10 cellular contexts compared by ENCODE assay signal in genomic region chr9:98790601-98791146, GRCh38. TPM values are rescaled to one million over a fixed set of nuclear protein-coding genes. Genes with fewer than 3 reads are reported as not detected.
DNase-seq lines count a peak whose midpoint lies in the region; FAIRE-seq and TF ChIP-seq lines count a peak whose summit lies in the region.
"Had no signal": no experiment of that assay in that cellular context is flagged by ENCODE, and none has a peak within 500 bp of the region (broad histone marks: within the 10 kb centered on the region; RNA-seq: fewer than 3 reads in every experiment).

No MANE protein-coding gene starts in this region.

- H3K36me3 Mint-ChIP-seq in osteocyte (ENCODE audit: unreplicated experiment) = peaks cover 3% of the 10 kb centered on the region
- H3K36me3 Mint-ChIP-seq: natural killer cell treated with Interleukin-12 subunit alpha and Interleukin-12 subunit beta and Interleukin-15 and Interleukin-18, amount 100 ng/mL, for 72 hours had no signal

- H3K4me1 Mint-ChIP-seq in osteocyte (ENCODE audit: unreplicated experiment) = peaks cover 30% of the 10 kb centered on the region

- H3K4me3 Mint-ChIP-seq in osteocyte (ENCODE audit: unreplicated experiment) = no peak overlapping the region
- H3K4me3 Mint-ChIP-seq: activated CD4-positive, alpha-beta T cell treated with anti-CD3 and anti-CD28 coated beads, Interleukin-2, amount 10 ng/mL, durations not matched to agents 7 days and 5 days; natural killer cell treated with Interleukin-12 subunit alpha and Interleukin-12 subunit beta and Interleukin-15 and Interleukin-18, amount 100 ng/mL, for 72 hours; stimulated activated memory B cell treated with anti-CD40 and anti-IgM and Interleukin-4, amounts not matched to agents 10 μg/mL and 1 μg/mL and 100 μg/mL, for 72 hours had no signal

- TF ChIP-seq POLR2A in H54 (IDR thresholded peaks at IDR 0.05; ENCODE audit: low read depth, low read length) = no peak

- peak; percentile 66 for DNase-seq in Daoy (ENCODE audit: low read depth)
- DNase-seq in NCI-H2171 (lab: John Stamatoyannopoulos, UW) = peak; percentile 73
- peak; percentile 40 for DNase-seq in cerebellum (ENCODE audit: low spot score)
- no peak for DNase-seq in osteocyte (ENCODE audit: extremely low spot score, unreplicated experiment)
- no peak for DNase-seq in COLO829 (ENCODE audit: low spot score)
- DNase-seq in H54 (ENCODE audit: insufficient read length, low spot score) = no peak
- no peak for DNase-seq in kidney glomerular epithelial cell (lab: John Stamatoyannopoulos, UW)

- H3K27me3 Mint-ChIP-seq in osteocyte (ENCODE audit: unreplicated experiment) = no peaks in the 10 kb centered on the region
- H3K27me3 Mint-ChIP-seq: activated CD4-positive, alpha-beta T cell treated with anti-CD3 and anti-CD28 coated beads, Interleukin-2, amount 10 ng/mL, durations not matched to agents 7 days and 5 days; natural killer cell treated with Interleukin-12 subunit alpha and Interleukin-12 subunit beta and Interleukin-15 and Interleukin-18, amount 100 ng/mL, for 72 hours; stimulated activated memory B cell treated with anti-CD40 and anti-IgM and Interleukin-4, amounts not matched to agents 10 μg/mL and 1 μg/mL and 100 μg/mL, for 72 hours had no signal

- no peak for TF ChIP-seq CTCF in osteocyte (IDR thresholded peaks at IDR 0.05)

- H3K27ac Mint-ChIP-seq in osteocyte (ENCODE audit: unreplicated experiment) = peak overlapping the region; percentile 56
- H3K27ac Mint-ChIP-seq: activated CD4-positive, alpha-beta T cell treated with anti-CD3 and anti-CD28 coated beads, Interleukin-2, amount 10 ng/mL, durations not matched to agents 7 days and 5 days; natural killer cell treated with Interleukin-12 subunit alpha and Interleukin-12 subunit beta and Interleukin-15 and Interleukin-18, amount 100 ng/mL, for 72 hours; stimulated activated memory B cell treated with anti-CD40 and anti-IgM and Interleukin-4, amounts not matched to agents 10 μg/mL and 1 μg/mL and 100 μg/mL, for 72 hours had no signal

- FAIRE-seq in H54 (lab: Jason Lieb, UNC) = no peak

- H3K9me3 Mint-ChIP-seq in osteocyte (ENCODE audit: unreplicated experiment) = no peaks in the 10 kb centered on the region
- H3K9me3 Mint-ChIP-seq: activated CD4-positive, alpha-beta T cell treated with anti-CD3 and anti-CD28 coated beads, Interleukin-2, amount 10 ng/mL, durations not matched to agents 7 days and 5 days; natural killer cell treated with Interleukin-12 subunit alpha and Interleukin-12 subunit beta and Interleukin-15 and Interleukin-18, amount 100 ng/mL, for 72 hours; stimulated activated memory B cell treated with anti-CD40 and anti-IgM and Interleukin-4, amounts not matched to agents 10 μg/mL and 1 μg/mL and 100 μg/mL, for 72 hours had no signal

RNA-seq across cellular contexts. Expression of gene ANKS6, which starts 5.7 kb away (rescaled TPM):
- total RNA-seq in Daoy (2014; rRNA removed; shearing (Covaris generic)) = 10.3 and 28.6 TPM in 2 replicates
- total RNA-seq in cerebellum (11.1 TPM), osteocyte (16.6 and 21.1 TPM in 2 replicates)

RNA-seq across cellular contexts. Expression of gene GALNT12, which starts 16.8 kb away (rescaled TPM):
- 5.3 TPM in 2 replicates for total RNA-seq in Daoy (2014; rRNA removed; shearing (Covaris generic))
- total RNA-seq in cerebellum = 10.3 TPM
- total RNA-seq in osteocyte = not detected in 2 replicates

Comparison
In these comparisons a context has a peak if more than half of its experiments do, and no peak if none do; other contexts are left out.
1. DNase-seq: peak in Daoy (single experiment), NCI-H2171 (single experiment) and cerebellum (single experiment); none in osteocyte (single experiment), COLO829 (single experiment), H54 (single experiment) and kidney glomerular epithelial cell (single experiment).